21 cellular contexts compared by ENCODE assay signal in genomic region chr16:26317885-26318284, GRCh38.
"Had no signal": no experiment of that assay in that cellular context is flagged by ENCODE, and none has a peak within 500 bp of the region (broad histone marks: within the 10 kb centered on the region; RNA-seq: fewer than 3 reads in every experiment).

No MANE protein-coding gene starts in this region.

- ATAC-seq: activated T-cell treated with anti-CD3 and anti-CD28 coated beads, Interleukin-2, amount 50 U/mL, for 72 hours; left ventricle myocardium superior; natural killer cell; psoas muscle; right cardiac atrium had no signal

- DNase-seq: activated CD4-positive, alpha-beta memory T cell treated with anti-CD3 and anti-CD28 coated beads, Interleukin-2, amount 10 ng/mL, durations not matched to agents 7 days and 5 days; activated CD4-positive, alpha-beta T cell treated with anti-CD3 and anti-CD28 coated beads for 4 hours; activated CD4-positive, CD25-positive, alpha-beta regulatory T cell; activated effector memory CD4-positive, alpha-beta T cell treated with Interleukin-2 at 50 U/mL for 16 hours; activated naive CD4-positive, alpha-beta T cell treated with anti-CD3 and anti-CD28 coated beads for 36 hours; activated naive CD8-positive, alpha-beta T cell treated with anti-CD3 and anti-CD28 coated beads, Interleukin-2, amount 10 ng/mL, durations not matched to agents 7 days and 5 days; activated T-cell treated with anti-CD3 and anti-CD28 coated beads, Interleukin-2, amount 50 U/mL, for 72 hours; amniotic stem cell; effector memory CD4-positive, alpha-beta T cell; foreskin melanocyte; immature natural killer cell; left ventricle myocardium superior; mammary epithelial cell; midbrain; natural killer cell; ovary; psoas muscle; right cardiac atrium; stimulated activated CD4-positive, alpha-beta T cell treated with anti-CD3 and anti-CD28 coated beads, Interleukin-4, amount 100 ng/mL, for 24 hours; stimulated activated naive CD4-positive, alpha-beta T cell treated with Interleukin-2 at 50 U/mL for 16 hours; upper lobe of left lung had no signal
